In genomic region chr1:114670083-114671010, GRCh38 we compare ENCODE assay signal across 8 cellular contexts. TPM values are rescaled to one million over a fixed set of nuclear protein-coding genes. Genes with fewer than 3 reads are reported as not detected.
DNase-seq lines count a peak whose midpoint lies in the region; ATAC-seq and TF ChIP-seq lines count a peak whose summit lies in the region.

No MANE protein-coding gene starts in this region.

- H3K9me3 Mint-ChIP-seq in type B pancreatic cell, result no peaks in the 10 kb centered on the region

- H3K36me3 Mint-ChIP-seq in type B pancreatic cell, result no peaks in the 10 kb centered on the region

- peak overlapping the region; percentile 100 for H3K27ac Mint-ChIP-seq in type B pancreatic cell

- peaks cover 42% of the 10 kb centered on the region for H3K79me2 ChIP-seq in MM.1S (ENCODE audit: low read length)

- H3K4me2 ChIP-seq in MM.1S (ENCODE audit: low read depth, low read length), result peak overlapping the region; percentile 91

- peak overlapping the region; percentile 74 for H3K4me3 ChIP-seq in MM.1S (ENCODE audit: low read length)

- TF ChIP-seq CTCF in MM.1S (IDR thresholded peaks at IDR 0.05; ENCODE audit: low read length) (no peak), type B pancreatic cell (conservative IDR thresholded peaks at IDR 0.05) (peak; percentile 57)

- ATAC-seq in left cardiac atrium, result peak; percentile 100

- H3K9me3 ChIP-seq in MM.1S (replicated peaks; ENCODE audit: insufficient read depth, low read length), result no peaks in the 10 kb centered on the region

- peaks cover 10% of the 10 kb centered on the region for H3K4me1 Mint-ChIP-seq in type B pancreatic cell (ENCODE audit: unreplicated experiment)

- peak overlapping the region; percentile 36; the same call in 1 of the 2 replicates for H2AFZ ChIP-seq in MM.1S (ENCODE audit: low read length)

- H3K27me3 Mint-ChIP-seq in type B pancreatic cell, result peaks cover 51% of the 10 kb centered on the region

- peaks cover 21% of the 10 kb centered on the region for H3F3A ChIP-seq in MM.1S (ENCODE audit: insufficient read depth, low read length)

- intact Hi-C loops in left cardiac atrium (cut with DNase I) (no loop called here), posterior cingulate gyrus (cut with DNase I) (loop anchor here (10.0 kb wide), 1 partner anchor 86 kb away; the partner anchor contains the start of gene BCAS2)

- H3K36me3 ChIP-seq in MM.1S (replicated peaks; ENCODE audit: insufficient read depth, low read length), result no peaks in the 10 kb centered on the region

- DNase-seq in GM04503 (ENCODE audit: low read depth) (peak; percentile 77), HCEC 1CT (peak; percentile 88), MM.1S (peak; percentile 85), SW480 (ENCODE audit: low spot score) (peak; percentile 88), amniotic epithelial cell (ENCODE audit: low read depth) (peak; percentile 89), left cardiac atrium (peak; percentile 94), posterior cingulate gyrus (peak; percentile 44 to 96 (median 81)), type B pancreatic cell (ENCODE audit: extremely low spot score, unreplicated experiment) (peak; percentile 69)

- peak overlapping the region; percentile 88 for H3K9ac ChIP-seq in MM.1S (ENCODE audit: low read length)

- peaks cover 10% of the 10 kb centered on the region for H3K4me1 ChIP-seq in MM.1S (ENCODE audit: low read length)

- peak overlapping the region; percentile 99 for H3K27ac ChIP-seq in MM.1S (ENCODE audit: low read length)

- no peaks in the 10 kb centered on the region for H3K27me3 ChIP-seq in MM.1S (replicated peaks; ENCODE audit: insufficient read depth, low read length)

- H3K4me3 Mint-ChIP-seq in type B pancreatic cell, result peak overlapping the region; percentile 98

- no peaks in the 10 kb centered on the region for H4K20me1 ChIP-seq in MM.1S (ENCODE audit: insufficient read depth, low read length)

- no peaks in the 10 kb centered on the region for H3K9me2 ChIP-seq in MM.1S (replicated peaks; ENCODE audit: insufficient read depth, low read length)

RNA-seq across cellular contexts. Expression of gene DENND2C, which starts 0.5 kb away (rescaled TPM):
- total RNA-seq in left cardiac atrium (1 to 10 TPM; 2.3 to 3.1 TPM), type B pancreatic cell (ENCODE audit: low replicate concordance) (3.6 and 8.8 TPM in 2 replicates)

RNA-seq across cellular contexts. Expression of gene AMPD1, which starts 25.0 kb away (rescaled TPM):
- not detected for total RNA-seq in left cardiac atrium
- total RNA-seq in type B pancreatic cell (ENCODE audit: low replicate concordance), result not detected in 2 replicates

RNA-seq across cellular contexts. Expression of gene NRAS, which starts 46.2 kb away (rescaled TPM):
- total RNA-seq in left cardiac atrium (10 to 100 TPM in 1 of 2 donors, 1 to 10 TPM in 1; 9.6 to 17.4 TPM), type B pancreatic cell (ENCODE audit: low replicate concordance) (49.4 and 54.8 TPM in 2 replicates)

Comparison
In these comparisons a context has a peak if more than half of its experiments do, and no peak if none do; other contexts are left out.
1. Peak in every context shown above with its lines: DNase-seq, ATAC-seq, H3K4me3 ChIP-seq and H3K27ac ChIP-seq.